1 cellular context compared by ENCODE assay signal in genomic region chr20:61303217-61303616, GRCh38.
TF ChIP-seq lines count a peak whose summit lies in the region.

No MANE protein-coding gene starts in this region.

TF ChIP-seq in IMR-90, 13 proteins besides CTCF, POLR2A, EP300 and RAD21:
- TF ChIP-seq USF2 (IDR thresholded peaks at IDR 0.05; ENCODE audit: low read depth, low read length) (no peak), FOS (IDR thresholded peaks at IDR 0.05; ENCODE audit: low read depth, low read length) (no peak), ELK1 (IDR thresholded peaks at IDR 0.05; ENCODE audit: borderline replicate concordance, low read depth, low read length) (no peak), CHD1 (IDR thresholded peaks at IDR 0.05; ENCODE audit: low read depth, low read length) (no peak), CEBPB (IDR thresholded peaks at IDR 0.05; ENCODE audit: low read depth, low read length) (no peak), SMC3 (IDR thresholded peaks at IDR 0.05; ENCODE audit: low read depth, low read length) (no peak)
